ENCODE assay signal across 10 cellular contexts in the genomic region with DNA sequence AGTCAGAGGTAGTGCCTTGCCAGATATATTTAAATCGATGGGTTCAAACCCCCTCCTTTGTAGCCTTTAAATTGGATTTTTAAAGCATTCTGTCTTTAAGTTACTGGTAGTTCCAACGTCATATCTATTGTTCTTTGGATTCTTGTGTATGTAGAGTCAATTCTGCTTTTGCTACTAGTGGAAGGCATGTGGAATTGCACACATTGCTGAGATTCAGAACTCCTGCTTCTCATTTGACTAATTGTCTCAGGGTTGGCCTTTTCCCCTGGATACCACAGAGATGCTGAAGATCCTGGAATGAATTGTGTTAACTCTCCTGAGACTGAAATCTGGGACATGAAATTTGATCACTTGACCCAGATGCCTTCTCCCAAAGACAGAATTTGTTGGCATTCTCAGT.
DNase-seq lines count a peak whose midpoint lies in the region; TF ChIP-seq lines count a peak whose summit lies in the region.
"Had no signal": no experiment of that assay in that cellular context is flagged by ENCODE, and none has a peak within 500 bp of the region (broad histone marks: within the 10 kb centered on the region; RNA-seq: fewer than 3 reads in every experiment).

No MANE protein-coding gene starts in this region.

- TF ChIP-seq CTCF in AG10803 (conservative IDR thresholded peaks at IDR 0.05; ENCODE audit: low read length) (peak; percentile 49), astrocyte of the cerebellum (IDR thresholded peaks at IDR 0.05; ENCODE audit: low read depth, low read length, missing control alignments) (peak; percentile 17)

- in situ Hi-C loops in astrocyte of the cerebellum (cut with HindIII; ENCODE audit: low sequenced_read_pairs): no loop called here

- DNase-seq in AG10803 (ENCODE audit: low read depth): peak; percentile 49
- peak; percentile 11 for DNase-seq in HCEC 1CT
- no peak for DNase-seq in astrocyte of the cerebellum (ENCODE audit: low read depth)
- peak; percentile 20 for DNase-seq in left kidney (ENCODE audit: low read depth, low spot score)
- no peak for DNase-seq in NOMO-1 treated with DMSO at 0.1 percent for 48 hours (lab: John Stamatoyannopoulos, UW; ENCODE audit: unreplicated experiment)
- no peak for DNase-seq in activated CD4-positive, alpha-beta T cell treated with anti-CD3 and anti-CD28 coated beads for 48 hours
- DNase-seq in COLO668 (lab: John Stamatoyannopoulos, UW; ENCODE audit: unreplicated experiment): no peak
- DNase-seq in activated T-cell treated with anti-CD3 and anti-CD28 coated beads for 4 hours: no peak
- DNase-seq: CD8-positive, alpha-beta T cell; NCI-H187 treated with DMSO at 0.1 percent for 48 hours had no signal

- H3K4me3 ChIP-seq in AG10803 (ENCODE audit: low read length): no peak overlapping the region
- H3K4me3 ChIP-seq in astrocyte of the cerebellum (ENCODE audit: low read depth, low read length): no peak overlapping the region

Comparison
In these comparisons a context has a peak if more than half of its experiments do, and no peak if none do; other contexts are left out.
1. DNase-seq: peak in AG10803 (single experiment), HCEC 1CT (single experiment) and left kidney (single experiment); none in astrocyte of the cerebellum (single experiment), NOMO-1 treated with DMSO at 0.1 percent for 48 hours (single experiment), activated CD4-positive, alpha-beta T cell treated with anti-CD3 and anti-CD28 coated beads for 48 hours (single experiment), COLO668 (single experiment) and activated T-cell treated with anti-CD3 and anti-CD28 coated beads for 4 hours (single experiment).